10 cellular contexts compared by ENCODE assay signal in the genomic region with DNA sequence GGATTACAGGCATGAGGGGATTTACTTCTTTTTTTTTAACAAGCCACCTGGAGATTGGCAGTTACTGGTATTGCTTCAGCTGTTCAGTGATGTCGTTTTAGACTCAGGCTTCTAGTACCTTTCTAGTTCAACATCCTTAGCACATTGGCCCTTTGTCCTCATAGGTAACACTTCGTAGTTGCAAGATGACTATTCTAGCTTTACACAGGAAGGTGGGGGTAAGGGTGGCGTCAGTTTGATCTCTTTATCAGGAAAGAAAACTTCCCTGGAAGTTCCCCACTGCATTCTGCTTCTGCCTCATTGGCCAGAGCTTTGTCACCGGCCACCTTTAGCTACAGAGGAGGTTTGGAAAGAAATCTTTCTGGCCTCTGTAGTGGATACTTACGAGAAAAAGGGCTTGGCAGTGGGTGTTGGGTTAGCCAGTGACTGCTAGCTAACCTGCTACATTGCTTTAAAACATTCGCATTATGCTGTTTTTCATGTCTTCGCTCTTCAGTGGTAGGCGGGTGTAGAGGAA. TPM values are rescaled to one million over a fixed set of nuclear protein-coding genes. Genes with fewer than 3 reads are reported as not detected.
A peak's percentile ranks its signal among the peaks of the same experiment; 100 is the strongest.
DNase-seq lines count a peak whose midpoint lies in the region; ATAC-seq and TF ChIP-seq lines count a peak whose summit lies in the region.
"Had no signal": no experiment of that assay in that cellular context is flagged by ENCODE, and none has a peak within 500 bp of the region (broad histone marks: within the 10 kb centered on the region; RNA-seq: fewer than 3 reads in every experiment).

No MANE protein-coding gene starts in this region.

- no peaks in the 10 kb centered on the region for H3K27me3 ChIP-seq in gastroesophageal sphincter

- TF ChIP-seq POLR2A in gastroesophageal sphincter (IDR thresholded peaks at IDR 0.05) = no peak

- WGBS in gastroesophageal sphincter (ENCODE audit: low coverage in 1 of 2), 2 donors = 80% methylated on average over 8 of the region's 8 CpGs; no CpG with 5 or more reads in 1 of the 2 donors

- no peak overlapping the region for H3K4me3 ChIP-seq in gastroesophageal sphincter

- DNase-seq in NCI-H82 (lab: John Stamatoyannopoulos, UW) (peak; percentile 5), NCI-H82 treated with DMSO at 0.1 percent for 48 hours (lab: John Stamatoyannopoulos, UW; ENCODE audit: unreplicated experiment) (no peak), astrocyte of the hippocampus (ENCODE audit: low read depth, low spot score) (peak; percentile 22), SHP77 treated with DMSO at 0.1 percent for 48 hours (lab: John Stamatoyannopoulos, UW) (no peak)
- DNase-seq in stimulated activated CD4-positive, alpha-beta T cell treated with anti-CD3 and anti-CD28 coated beads, TNF-alpha, amount 100 ng/mL, for 24 hours (ENCODE audit: low read depth in 3 of 3) = peak in 2 of 3 experiments; percentile 20 to 60
- DNase-seq: NCI-H1092 treated with DMSO at 0.1 percent for 48 hours had no signal

- peaks cover 0 to 12% of the 10 kb centered on the region in 2 donors for H3K36me3 ChIP-seq in gastroesophageal sphincter

- H3K9me3 ChIP-seq in gastroesophageal sphincter = no peaks in the 10 kb centered on the region

- peak; percentile 62 for ATAC-seq in HG03354 (IDR thresholded peaks at IDR 0.05; ENCODE audit: poor library complexity, severe bottlenecking, unreplicated experiment)
- no peak for ATAC-seq in GM21786 (IDR thresholded peaks at IDR 0.05; ENCODE audit: unreplicated experiment)
- ATAC-seq in gastroesophageal sphincter = no peak

- H3K27ac ChIP-seq in gastroesophageal sphincter = no peak overlapping the region
- H3K27ac ChIP-seq: 22Rv1 had no signal

- no peak for TF ChIP-seq CTCF in gastroesophageal sphincter (IDR thresholded peaks at IDR 0.05)

- no peak for TF ChIP-seq EP300 in gastroesophageal sphincter (IDR thresholded peaks at IDR 0.05)

- H3K4me1 ChIP-seq in gastroesophageal sphincter = peaks cover 0 to 6% (median 0%) of the 10 kb centered on the region in 3 donors

RNA-seq across cellular contexts. Expression of gene SFI1, which starts 40.7 kb away (rescaled TPM):
- 10 to 100 TPM; 14.4 to 54.8 (median 20.0) TPM for total RNA-seq in gastroesophageal sphincter

RNA-seq across cellular contexts. Expression of gene EIF4ENIF1, which starts 47.4 kb away (rescaled TPM):
- 10 to 100 TPM; 18.4 to 24.0 (median 20.5) TPM for total RNA-seq in gastroesophageal sphincter

Comparison
In these comparisons a context has a peak if more than half of its experiments do, and no peak if none do; other contexts are left out.
1. DNase-seq: peak in NCI-H82 (single experiment), astrocyte of the hippocampus (single experiment) and stimulated activated CD4-positive, alpha-beta T cell treated with anti-CD3 and anti-CD28 coated beads, TNF-alpha, amount 100 ng/mL, for 24 hours (2 of 3); none in NCI-H82 treated with DMSO at 0.1 percent for 48 hours (single experiment) and SHP77 treated with DMSO at 0.1 percent for 48 hours (single experiment).